ENCODE assay signal across 37 cellular contexts in genomic region chr19:15862444-15862843, GRCh38. TPM values are rescaled to one million over a fixed set of nuclear protein-coding genes. Genes with fewer than 3 reads are reported as not detected.
"Had no signal": no experiment of that assay in that cellular context is flagged by ENCODE, and none has a peak within 500 bp of the region (broad histone marks: within the 10 kb centered on the region; RNA-seq: fewer than 3 reads in every experiment).

No MANE protein-coding gene starts in this region.

- DNase-seq: activated CD4-positive, alpha-beta T cell treated with anti-CD3 and anti-CD28 coated beads for 36 hours; activated CD4-positive, alpha-beta T cell treated with anti-CD3 and anti-CD28 coated beads, Interleukin-2, amount 10 ng/mL, durations not matched to agents 7 days and 5 days; activated CD4-positive, alpha-beta T cell treated with anti-CD3 and anti-CD28 coated beads, Interleukin-2, amount 50 U/mL, for 48 hours; activated CD8-positive, alpha-beta T cell treated with anti-CD3 and anti-CD28 coated beads, Interleukin-2, amount 10 ng/mL, durations not matched to agents 7 days and 5 days; activated gamma-delta T cell; activated naive CD4-positive, alpha-beta T cell treated with Interleukin-2 at 50 U/mL for 16 hours; activated naive CD8-positive, alpha-beta T cell treated with anti-CD3 and anti-CD28 coated beads, Interleukin-2, amount 10 ng/mL, durations not matched to agents 7 days and 5 days; activated T-cell treated with anti-CD3 and anti-CD28 coated beads, Interleukin-2, amount 50 U/mL, for 24 hours; amygdala; Kasumi-1; MG63; NCI-H1048; NCI-H1105 treated with DMSO at 0.1 percent for 48 hours; NCI-H1436; NCI-H1694; NCI-H1930; NCI-H2107; NCI-H2171; NCI-H510A; NCI-H526; NCI-H748 treated with DMSO at 0.1 percent for 48 hours; NK-92 treated with Interleukin-12 subunit alpha and Interleukin-12 subunit beta, amount 100 ng/mL, for 24 hours; PC-3; Peyer's patch; RPMI8226; SHP77 treated with DMSO at 0.1 percent for 48 hours; SK-N-SH; T-helper 1 cell; T-helper 2 cell; T-helper 9 cell had no signal

- H3K4me3 ChIP-seq: ascending aorta, MG63, Peyer's patch, SJSA1 had no signal

- H3K4me2 ChIP-seq: SK-N-SH had no signal

- H3K9me2 ChIP-seq: SK-N-SH had no signal

- ATAC-seq: activated CD4-positive, alpha-beta T cell treated with anti-CD3 and anti-CD28 coated beads for 36 hours; activated CD4-positive, CD25-positive, alpha-beta regulatory T cell treated with anti-CD3 and anti-CD28 coated beads, Interleukin-2, amount 50 U/mL, for 24 hours; activated CD8-positive, alpha-beta T cell treated with anti-CD3 and anti-CD28 coated beads, Interleukin-2, amount 10 ng/mL, durations not matched to agents 7 days and 5 days; PC-3; WTC11 had no signal

- H3K27me3 ChIP-seq: ascending aorta, Peyer's patch had no signal

- H3K36me3 ChIP-seq: ascending aorta, MG63, Peyer's patch, SJSA1 had no signal

- H3K27ac ChIP-seq: ascending aorta, Peyer's patch, SJSA1 had no signal

- H3K9ac ChIP-seq: SK-N-SH had no signal

- H3K4me1 ChIP-seq: ascending aorta, Peyer's patch, SJSA1 had no signal

- H3K9me3 ChIP-seq: ascending aorta, MG63, Peyer's patch, SJSA1, SK-N-SH had no signal

RNA-seq across cellular contexts. Expression of gene CYP4F2, which starts 35.4 kb away (rescaled TPM):
- total RNA-seq: activated CD4-positive, alpha-beta T cell treated with anti-CD3 and anti-CD28 coated beads for 36 hours; activated CD4-positive, alpha-beta T cell treated with anti-CD3 and anti-CD28 coated beads, Interleukin-2, amount 10 ng/mL, durations not matched to agents 7 days and 5 days; activated CD8-positive, alpha-beta T cell treated with anti-CD3 and anti-CD28 coated beads, Interleukin-2, amount 10 ng/mL, durations not matched to agents 7 days and 5 days; activated T-helper 2 cell treated with anti-CD3 and anti-CD28 coated beads, Interferon-gamma antibody, Interleukin-2, Interleukin-4, amounts not matched to agents 10 μg/mL and 5 μg/mL and 100 μg/mL, durations not matched to agents 14 hours and 24 hours and 36 hours; cardiac septum; PC-3; SJSA1 had no signal
- polyA plus RNA-seq: SK-N-SH had no signal

RNA-seq across cellular contexts. Expression of gene OR10H1, which starts 47.0 kb away (rescaled TPM):
- total RNA-seq: activated CD4-positive, alpha-beta T cell treated with anti-CD3 and anti-CD28 coated beads for 36 hours; activated CD4-positive, alpha-beta T cell treated with anti-CD3 and anti-CD28 coated beads, Interleukin-2, amount 10 ng/mL, durations not matched to agents 7 days and 5 days; activated CD8-positive, alpha-beta T cell treated with anti-CD3 and anti-CD28 coated beads, Interleukin-2, amount 10 ng/mL, durations not matched to agents 7 days and 5 days; activated naive CD8-positive, alpha-beta T cell treated with anti-CD3 and anti-CD28 coated beads, Interleukin-2, amount 10 ng/mL, durations not matched to agents 7 days and 5 days; activated T-helper 2 cell treated with anti-CD3 and anti-CD28 coated beads, Interferon-gamma antibody, Interleukin-2, Interleukin-4, amounts not matched to agents 10 μg/mL and 5 μg/mL and 100 μg/mL, durations not matched to agents 14 hours and 24 hours and 36 hours; ascending aorta; cardiac septum; PC-3; Peyer's patch; SJSA1; WTC11 had no signal
- polyA plus RNA-seq: adipose tissue, SK-N-SH had no signal
